1 cellular context compared by ENCODE assay signal in genomic region chr11:107385361-107385982, GRCh38.
TF ChIP-seq lines count a peak whose summit lies in the region.

No MANE protein-coding gene starts in this region.

TF ChIP-seq in K562, 482 proteins besides CTCF, POLR2A, EP300 and RAD21 (continued from another document):
- TF ChIP-seq CHD7 (IDR thresholded peaks at IDR 0.05; ENCODE audit: low read depth, low read length) = no peak
- 0 out of 2 replicates have a peak, but pooled peaks have one; percentile 15 for TF ChIP-seq MAFF (IDR thresholded peaks at IDR 0.05; ENCODE audit: low read length)
- peak; percentile 57 for TF ChIP-seq C11orf30 (IDR thresholded peaks at IDR 0.05; ENCODE audit: low read depth)
- TF ChIP-seq ZNF354B (CRISPR knock-in tag; IDR thresholded peaks at IDR 0.05) = no peak
